In genomic region chr17:976316-976715, GRCh38 we compare ENCODE assay signal across 23 cellular contexts. TPM values are rescaled to one million over a fixed set of nuclear protein-coding genes. Genes with fewer than 3 reads are reported as not detected.
DNase-seq lines count a peak whose midpoint lies in the region; ATAC-seq, FAIRE-seq and TF ChIP-seq lines count a peak whose summit lies in the region.
"Had no signal": no experiment of that assay in that cellular context is flagged by ENCODE, and none has a peak within 500 bp of the region (broad histone marks: within the 10 kb centered on the region; RNA-seq: fewer than 3 reads in every experiment).

No MANE protein-coding gene starts in this region.

- H3K9me3 ChIP-seq in kidney (ENCODE audit: control insufficient read depth in 1 of 2, low read length in 2 of 2) = no peaks in the 10 kb centered on the region
- no peaks in the 10 kb centered on the region for H3K9me3 ChIP-seq in smooth muscle cell (replicated peaks; ENCODE audit: low read depth)
- H3K9me3 ChIP-seq: BE2C, tibial nerve had no signal

- no peaks in the 10 kb centered on the region for H3K36me3 ChIP-seq in GM23338 (ENCODE audit: insufficient read depth)
- no peaks in the 10 kb centered on the region for H3K36me3 ChIP-seq in kidney (ENCODE audit: control insufficient read depth in 1 of 2, insufficient read depth in 2 of 2, low read length in 2 of 2)
- no peaks in the 10 kb centered on the region for H3K36me3 ChIP-seq in smooth muscle cell (ENCODE audit: low read depth)
- H3K36me3 ChIP-seq: BE2C, tibial nerve had no signal

- no peaks in the 10 kb centered on the region for H3K9me2 ChIP-seq in GM23338 (ENCODE audit: insufficient read depth)

- H3K4me3 ChIP-seq in GM23338 = peak overlapping the region; percentile 78; the same call in 1 of the 2 replicates
- H3K4me3 ChIP-seq in astrocyte of the cerebellum (ENCODE audit: low read depth, low read length) = peak overlapping the region; percentile 72
- no peak overlapping the region for H3K4me3 ChIP-seq in kidney (ENCODE audit: low read length in 2 of 2)
- peak overlapping the region; percentile 93 for H3K4me3 ChIP-seq in smooth muscle cell
- H3K4me3 ChIP-seq: tibial nerve had no signal

- H3K27ac Mint-ChIP-seq in GM23338 = no peak overlapping the region
- H3K27ac Mint-ChIP-seq: activated CD4-positive, alpha-beta T cell treated with anti-CD3 and anti-CD28 coated beads for 36 hours; activated naive CD8-positive, alpha-beta T cell treated with anti-CD3 and anti-CD28 coated beads for 36 hours; natural killer cell treated with Interleukin-12 subunit alpha and Interleukin-12 subunit beta and Interleukin-15 and Interleukin-18, amount 100 ng/mL, for 72 hours; T-cell had no signal

- H3F3A ChIP-seq in GM23338 (replicated peaks; ENCODE audit: low read depth) (peaks cover 10% of the 10 kb centered on the region; the same call in 1 of the 2 replicates), smooth muscle cell (ENCODE audit: low read depth) (peaks cover 9% of the 10 kb centered on the region)

- no peak overlapping the region for H2AFZ ChIP-seq in GM23338
- no peak overlapping the region for H2AFZ ChIP-seq in smooth muscle cell (ENCODE audit: low read depth)

- peaks cover 46% of the 10 kb centered on the region for H3K4me1 Mint-ChIP-seq in GM23338
- H3K4me1 Mint-ChIP-seq in activated T-cell treated with anti-CD3 and anti-CD28 coated beads, Interleukin-2, amount 50 U/mL, for 4 hours (ENCODE audit: low read depth) = peaks cover 17% of the 10 kb centered on the region

- H3K4me2 ChIP-seq in GM23338 = peak overlapping the region; percentile 90
- H3K4me2 ChIP-seq in smooth muscle cell = peak overlapping the region; percentile 97

- peaks cover 39% of the 10 kb centered on the region for H4K20me1 ChIP-seq in GM23338 (replicated peaks; ENCODE audit: insufficient read depth)
- H4K20me1 ChIP-seq in smooth muscle cell (ENCODE audit: low read depth) = peaks cover 65% of the 10 kb centered on the region

- no peak for DNase-seq in GM23338 (ENCODE audit: low spot score)
- no peak for DNase-seq in astrocyte of the cerebellum (ENCODE audit: low read depth)
- DNase-seq in kidney = peak; percentile 7
- no peak for DNase-seq in smooth muscle cell (lab: John Stamatoyannopoulos, UW; ENCODE audit: unreplicated experiment)
- DNase-seq in activated T-cell treated with anti-CD3 and anti-CD28 coated beads, Interleukin-2, amount 50 U/mL, for 4 hours = no peak
- no peak for DNase-seq in GM12891 (ENCODE audit: insufficient read length, low spot score)
- DNase-seq: activated CD4-positive, alpha-beta T cell treated with anti-CD3 and anti-CD28 coated beads for 36 hours; activated naive CD8-positive, alpha-beta T cell treated with anti-CD3 and anti-CD28 coated beads for 36 hours; BE2C; Calu3; foreskin melanocyte; KBM-7; kidney glomerular epithelial cell; NCI-H1694; NCI-H69; SHP77; stimulated activated naive CD8-positive, alpha-beta T cell treated with anti-CD3 and anti-CD28 coated beads, Interleukin-15, Interleukin-2, amounts not matched to agents 100 U/mL and 50 U/mL, for 24 hours; T-cell had no signal

- intact Hi-C loops in kidney (cut with DNase I) = no loop called here

- 61% methylated on average over 6 of the region's 6 CpGs for WGBS in smooth muscle cell (ENCODE audit: low lambda C conversion rate)

- H3K27ac ChIP-seq in GM23338 (ENCODE audit: low read depth) = peak overlapping the region; percentile 6; the same call in 1 of the 2 replicates
- no peak overlapping the region for H3K27ac ChIP-seq in kidney (ENCODE audit: low read depth in 2 of 2, low read length in 2 of 2)
- H3K27ac ChIP-seq in smooth muscle cell (ENCODE audit: low read depth) = peak overlapping the region; percentile 70
- H3K27ac ChIP-seq: tibial nerve had no signal

- peak overlapping the region; percentile 85; the same call in 2 of the 3 replicates for H3K4me3 Mint-ChIP-seq in GM23338
- H3K4me3 Mint-ChIP-seq in activated T-cell treated with anti-CD3 and anti-CD28 coated beads, Interleukin-2, amount 50 U/mL, for 4 hours = no peak overlapping the region
- H3K4me3 Mint-ChIP-seq: activated CD4-positive, alpha-beta T cell treated with anti-CD3 and anti-CD28 coated beads for 36 hours; activated naive CD8-positive, alpha-beta T cell treated with anti-CD3 and anti-CD28 coated beads for 36 hours; natural killer cell treated with Interleukin-12 subunit alpha and Interleukin-12 subunit beta and Interleukin-15 and Interleukin-18, amount 100 ng/mL, for 72 hours; T-cell had no signal

- TF ChIP-seq CTCF in GM23338 (conservative IDR thresholded peaks at IDR 0.05; ENCODE audit: low read depth in 2 of 2) (no peak), astrocyte of the cerebellum (IDR thresholded peaks at IDR 0.05; ENCODE audit: low read depth, low read length, missing control alignments) (no peak), kidney (IDR thresholded peaks at IDR 0.05; ENCODE audit: borderline replicate concordance, extremely low read depth, insufficient read depth) (no peak), smooth muscle cell (IDR thresholded peaks at IDR 0.05; ENCODE audit: borderline replicate concordance, insufficient read depth, poor library complexity, severe bottlenecking) (no peak)

- H3K27me3 Mint-ChIP-seq in GM23338 (ENCODE audit: insufficient read depth, low read depth, poor library complexity) = peaks cover 18% of the 10 kb centered on the region
- H3K27me3 Mint-ChIP-seq in activated T-cell treated with anti-CD3 and anti-CD28 coated beads, Interleukin-2, amount 50 U/mL, for 4 hours (ENCODE audit: low read depth) = peaks cover 48% of the 10 kb centered on the region

- no peak for TF ChIP-seq POLR2A in GM12891 (IDR thresholded peaks at IDR 0.05; ENCODE audit: low read depth, low read length)

- H3K9me3 Mint-ChIP-seq in GM23338 = no peaks in the 10 kb centered on the region; the same call in 2 of the 3 replicates
- H3K9me3 Mint-ChIP-seq in activated T-cell treated with anti-CD3 and anti-CD28 coated beads, Interleukin-2, amount 50 U/mL, for 4 hours = no peaks in the 10 kb centered on the region
- H3K9me3 Mint-ChIP-seq: activated naive CD8-positive, alpha-beta T cell treated with anti-CD3 and anti-CD28 coated beads for 36 hours; natural killer cell treated with Interleukin-12 subunit alpha and Interleukin-12 subunit beta and Interleukin-15 and Interleukin-18, amount 100 ng/mL, for 72 hours; T-cell had no signal

- no peaks in the 10 kb centered on the region for H3K27me3 ChIP-seq in GM23338 (ENCODE audit: insufficient read depth)
- H3K27me3 ChIP-seq in smooth muscle cell (ENCODE audit: low read depth) = no peaks in the 10 kb centered on the region

- no peaks in the 10 kb centered on the region; the same call in 2 of the 3 replicates for H3K36me3 Mint-ChIP-seq in GM23338 (ENCODE audit: low read depth)
- H3K36me3 Mint-ChIP-seq in activated T-cell treated with anti-CD3 and anti-CD28 coated beads, Interleukin-2, amount 50 U/mL, for 4 hours (ENCODE audit: insufficient read depth) = no peaks in the 10 kb centered on the region
- H3K36me3 Mint-ChIP-seq: activated naive CD8-positive, alpha-beta T cell treated with anti-CD3 and anti-CD28 coated beads for 36 hours; natural killer cell treated with Interleukin-12 subunit alpha and Interleukin-12 subunit beta and Interleukin-15 and Interleukin-18, amount 100 ng/mL, for 72 hours; T-cell had no signal

- no peak for FAIRE-seq in kidney (lab: Jason Lieb, UNC)
- no peak for FAIRE-seq in GM12891 (lab: Jason Lieb, UNC)
- FAIRE-seq: GM18507 had no signal

- H3K9ac ChIP-seq in kidney (ENCODE audit: low read length in 2 of 2) (no peak overlapping the region), smooth muscle cell (ENCODE audit: low read depth) (no peak overlapping the region)

- H3K79me2 ChIP-seq in GM23338 (replicated peaks; ENCODE audit: insufficient read depth) (peaks cover 76% of the 10 kb centered on the region), smooth muscle cell (ENCODE audit: low read depth) (peaks cover 76% of the 10 kb centered on the region)

- ATAC-seq in GM23338 (no peak), GM21723 (IDR thresholded peaks at IDR 0.05; ENCODE audit: unreplicated experiment) (no peak), HG02623 (IDR thresholded peaks at IDR 0.05; ENCODE audit: unreplicated experiment) (no peak)
- ATAC-seq in activated T-cell treated with anti-CD3 and anti-CD28 coated beads, Interleukin-2, amount 50 U/mL, for 4 hours = no peak
- ATAC-seq: activated CD4-positive, alpha-beta T cell treated with anti-CD3 and anti-CD28 coated beads for 36 hours; natural killer cell treated with Interleukin-12 subunit alpha and Interleukin-12 subunit beta and Interleukin-15 and Interleukin-18, amount 100 ng/mL, for 72 hours; stimulated activated naive CD8-positive, alpha-beta T cell treated with anti-CD3 and anti-CD28 coated beads, Interleukin-15, Interleukin-2, amounts not matched to agents 100 U/mL and 50 U/mL, for 24 hours; T-cell had no signal

- in situ Hi-C loops in astrocyte of the cerebellum (cut with HindIII; ENCODE audit: low sequenced_read_pairs) = loop anchor here (10.0 to 25.0 kb wide), 2 partner anchors 102 to 189 kb away; partner anchors contain the start of genes GLOD4 and MRM3

- H3K4me1 ChIP-seq in GM23338 (ENCODE audit: insufficient read depth) (peaks cover 49% of the 10 kb centered on the region), kidney (ENCODE audit: control insufficient read depth in 1 of 2, insufficient read depth in 1 of 2, low read depth in 1 of 2, low read length in 2 of 2) (peaks cover 0 to 8% of the 10 kb centered on the region in 2 donors), smooth muscle cell (ENCODE audit: low read depth) (peaks cover 26% of the 10 kb centered on the region)
- H3K4me1 ChIP-seq: BE2C had no signal

TF ChIP-seq in GM23338, 12 proteins besides CTCF, POLR2A, EP300 and RAD21 (continues in another document):
- no peak for TF ChIP-seq POLR2AphosphoS5 (IDR thresholded peaks at IDR 0.05; ENCODE audit: low read depth)

TF ChIP-seq in GM12891, 5 proteins besides CTCF, POLR2A, EP300 and RAD21 (continues in another document):
- TF ChIP-seq TAF1 (IDR thresholded peaks at IDR 0.05; ENCODE audit: low read depth, low read length) (no peak), SPI1 (IDR thresholded peaks at IDR 0.05; ENCODE audit: low read depth, low read length) (no peak)

RNA-seq across cellular contexts. Expression of gene NXN, which starts 3.3 kb away (rescaled TPM):
- 90.4 and 105 TPM in 2 replicates for total RNA-seq in GM23338 (2014; rRNA removed; shearing (Covaris generic))
- 31.8 and 36.2 TPM in 2 replicates for polyA plus RNA-seq in GM23338 (2016; fragmentation: Nextera tagmentation; extraction: Ambion mirVana)
- 26.8 TPM for total RNA-seq in kidney
- 10.2 TPM for polyA plus RNA-seq in kidney (ENCODE audit: insufficient read depth, low read depth, low replicate concordance)
- total RNA-seq in smooth muscle cell = 58.3 and 89.0 TPM in 2 replicates
- polyA plus RNA-seq in smooth muscle cell = 78.6 and 81.8 TPM in 2 replicates
- total RNA-seq in activated T-cell treated with anti-CD3 and anti-CD28 coated beads, Interleukin-2, amount 50 U/mL, for 4 hours = under 1 TPM; 0.18 to 0.49 (median 0.18) TPM
- polyA plus RNA-seq in GM12891 (2012; ENCODE audit: low read depth, missing spikeins) = 0.26 TPM

RNA-seq across cellular contexts. Expression of gene TIMM22, which starts 20.6 kb away (rescaled TPM):
- 23.1 and 24.4 TPM in 2 replicates for total RNA-seq in GM23338 (2014; rRNA removed; shearing (Covaris generic))
- polyA plus RNA-seq in GM23338 (2016; fragmentation: Nextera tagmentation; extraction: Ambion mirVana) = 20.2 and 21.9 TPM in 2 replicates
- total RNA-seq in kidney = 14.6 TPM
- polyA plus RNA-seq in kidney (ENCODE audit: insufficient read depth, low read depth, low replicate concordance) = 17.3 TPM
- total RNA-seq in smooth muscle cell = 13.7 and 18.4 TPM in 2 replicates
- 24.0 and 27.9 TPM in 2 replicates for polyA plus RNA-seq in smooth muscle cell
- 10 to 100 TPM; 21.6 to 22.5 (median 22.1) TPM for total RNA-seq in activated T-cell treated with anti-CD3 and anti-CD28 coated beads, Interleukin-2, amount 50 U/mL, for 4 hours
- 7.0 TPM for polyA plus RNA-seq in GM12891 (2012; ENCODE audit: low read depth, missing spikeins)

Comparison
In these comparisons a context has a peak if more than half of its experiments do, and no peak if none do; other contexts are left out.
1. H3K27ac ChIP-seq: peak in GM23338 (single experiment) and smooth muscle cell (single experiment); none in kidney (0 of 2).
2. H3K4me3 ChIP-seq: peak in GM23338 (single experiment), astrocyte of the cerebellum (single experiment) and smooth muscle cell (single experiment); none in kidney (0 of 2).
3. RNA of gene NXN, which starts 3.3 kb away (total RNA-seq): 90.4 to 105 TPM in GM23338, 58.3 to 89.0 TPM in smooth muscle cell and 26.8 TPM in kidney (single experiment); 0.18 to 0.49 TPM in activated T-cell treated with anti-CD3 and anti-CD28 coated beads, Interleukin-2, amount 50 U/mL, for 4 hours; every median in the first group is over 10 times any median in the second.